10 cellular contexts compared by ENCODE assay signal in genomic region chr7:44615149-44615611, GRCh38. TPM values are rescaled to one million over a fixed set of nuclear protein-coding genes. Genes with fewer than 3 reads are reported as not detected.
DNase-seq lines count a peak whose midpoint lies in the region; ATAC-seq and TF ChIP-seq lines count a peak whose summit lies in the region.
"Had no signal": no experiment of that assay in that cellular context is flagged by ENCODE, and none has a peak within 500 bp of the region (broad histone marks: within the 10 kb centered on the region; RNA-seq: fewer than 3 reads in every experiment).

No MANE protein-coding gene starts in this region.

- H3K4me3 ChIP-seq in Panc1 (ENCODE audit: low read depth in 2 of 2, low read length in 2 of 2) (no peak overlapping the region), mucosa of stomach (ENCODE audit: low read length) (no peak overlapping the region)
- no peak overlapping the region for H3K4me3 ChIP-seq in effector memory CD4-positive, alpha-beta T cell (ENCODE audit: insufficient read depth, low read depth, low read length, poor library complexity, severe bottlenecking)
- H3K4me3 ChIP-seq: SJSA1 had no signal

- DNase-seq in Caki2 (ENCODE audit: low read depth): peak; percentile 40
- DNase-seq in Panc1 (ENCODE audit: low read depth, low spot score): no peak
- DNase-seq in effector memory CD4-positive, alpha-beta T cell: peak in 2 of 3 donors; percentile 23 to 42
- no peak for DNase-seq in putamen (ENCODE audit: low spot score)
- DNase-seq in cerebellum (ENCODE audit: low spot score): no peak
- DNase-seq: stimulated activated CD4-positive, alpha-beta T cell treated with anti-CD3 and anti-CD28 coated beads, Interleukin-4, amount 100 ng/mL, for 1 hour had no signal

- H3K9me3 ChIP-seq in Panc1 (ENCODE audit: control insufficient read depth, insufficient read depth, low read depth, low read length) (no peaks in the 10 kb centered on the region), mucosa of stomach (ENCODE audit: control insufficient read depth, low read length) (no peaks in the 10 kb centered on the region)
- no peaks in the 10 kb centered on the region for H3K9me3 ChIP-seq in effector memory CD4-positive, alpha-beta T cell (ENCODE audit: control insufficient read depth, low read length)
- H3K9me3 ChIP-seq: SJSA1 had no signal

- no TSS peak for BruUV-seq in Panc1 (replicated peaks; lab: Mats Ljungman, UMichigan)

- CTCF ChIA-PET in Panc1 (lab: Charles Lee): no interaction called here

- H3K9ac ChIP-seq in mucosa of stomach (ENCODE audit: low read length): peak overlapping the region; percentile 19

- H3K4me1 ChIP-seq in Panc1 (ENCODE audit: control insufficient read depth, insufficient read depth, low read length): peaks cover 36% of the 10 kb centered on the region
- H3K4me1 ChIP-seq in effector memory CD4-positive, alpha-beta T cell (ENCODE audit: control insufficient read depth, insufficient read depth, low read length, poor library complexity, severe bottlenecking): peaks cover 42% of the 10 kb centered on the region
- peaks cover 15% of the 10 kb centered on the region for H3K4me1 ChIP-seq in mucosa of stomach (ENCODE audit: control insufficient read depth, insufficient read depth, low read length)

- no peaks in the 10 kb centered on the region for H3K27me3 ChIP-seq in Panc1 (ENCODE audit: control insufficient read depth, insufficient read depth, low read length)
- no peaks in the 10 kb centered on the region for H3K27me3 ChIP-seq in effector memory CD4-positive, alpha-beta T cell (replicated peaks; ENCODE audit: control insufficient read depth, insufficient read depth, low read length, poor library complexity, severe bottlenecking)
- no peaks in the 10 kb centered on the region for H3K27me3 ChIP-seq in mucosa of stomach (ENCODE audit: control insufficient read depth, insufficient read depth, low read length)
- H3K27me3 ChIP-seq: SJSA1 had no signal

- no peak for TF ChIP-seq CTCF in Panc1 (IDR thresholded peaks at IDR 0.05)

- peak; percentile 40; the same call in 1 of the 2 replicates for ATAC-seq in Panc1
- no peak for ATAC-seq in HG02981 (IDR thresholded peaks at IDR 0.05; ENCODE audit: unreplicated experiment)
- no peak for ATAC-seq in HG03439 (IDR thresholded peaks at IDR 0.05; ENCODE audit: unreplicated experiment)

- in situ Hi-C loops in Caki2 (cut with HindIII; ENCODE audit: low pct_unique_long_range_greater_than_20kb, low sequenced_read_pairs): no loop called here
- in situ Hi-C loops in Panc1 (cut with HindIII; ENCODE audit: low pct_unique_long_range_greater_than_20kb, low sequenced_read_pairs): no loop called here

- H3K36me3 ChIP-seq in Panc1 (ENCODE audit: control insufficient read depth, insufficient read depth, low read length) (no peaks in the 10 kb centered on the region), mucosa of stomach (ENCODE audit: control insufficient read depth, insufficient read depth, low read length) (no peaks in the 10 kb centered on the region)
- peaks cover 7% of the 10 kb centered on the region for H3K36me3 ChIP-seq in effector memory CD4-positive, alpha-beta T cell (ENCODE audit: control insufficient read depth, insufficient read depth, low read length)

- POLR2A ChIA-PET in Panc1 (lab: Charles Lee): no interaction called here

- intact Hi-C loops in Panc1 (cut with micrococcal nuclease; ENCODE audit: unreplicated experiment): no loop called here

- H3K27ac ChIP-seq in Panc1 (ENCODE audit: low read length): no peak overlapping the region
- H3K27ac ChIP-seq in effector memory CD4-positive, alpha-beta T cell (ENCODE audit: insufficient read depth, low read length, poor library complexity, severe bottlenecking): peak overlapping the region; percentile 67
- H3K27ac ChIP-seq: SJSA1 had no signal

RNA-seq across cellular contexts. Expression of gene OGDH, which starts 8.8 kb away (rescaled TPM):
- 33.4 and 56.0 TPM in 2 replicates for total RNA-seq in Caki2 (2014; rRNA removed; shearing (Covaris generic); ENCODE audit: low replicate concordance)
- total RNA-seq in Panc1 (2021; ENCODE audit: unreplicated experiment) (166 TPM), cerebellum (40.9 TPM)
- 167 TPM for polyA plus RNA-seq in Panc1 (2012; ENCODE audit: insufficient read length)

RNA-seq across cellular contexts. Expression of gene TMED4, which starts 33.1 kb away (rescaled TPM):
- total RNA-seq in Caki2 (2014; rRNA removed; shearing (Covaris generic); ENCODE audit: low replicate concordance): 263 and 317 TPM in 2 replicates
- total RNA-seq in Panc1 (2021; ENCODE audit: unreplicated experiment) (123 TPM), cerebellum (79.8 TPM)
- polyA plus RNA-seq in Panc1 (2012; ENCODE audit: insufficient read length): 186 TPM

RNA-seq across cellular contexts. Expression of gene DDX56, which starts 41.5 kb away (rescaled TPM):
- 131 and 153 TPM in 2 replicates for total RNA-seq in Caki2 (2014; rRNA removed; shearing (Covaris generic); ENCODE audit: low replicate concordance)
- total RNA-seq in Panc1 (2021; ENCODE audit: unreplicated experiment) (147 TPM), cerebellum (38.1 TPM)
- 124 TPM for polyA plus RNA-seq in Panc1 (2012; ENCODE audit: insufficient read length)

Comparison
In these comparisons a context has a peak if more than half of its experiments do, and no peak if none do; other contexts are left out.
1. DNase-seq: peak in Caki2 (single experiment) and effector memory CD4-positive, alpha-beta T cell (2 of 3); none in Panc1 (single experiment), putamen (single experiment) and cerebellum (single experiment).